20 cellular contexts compared by ENCODE assay signal in the genomic region with DNA sequence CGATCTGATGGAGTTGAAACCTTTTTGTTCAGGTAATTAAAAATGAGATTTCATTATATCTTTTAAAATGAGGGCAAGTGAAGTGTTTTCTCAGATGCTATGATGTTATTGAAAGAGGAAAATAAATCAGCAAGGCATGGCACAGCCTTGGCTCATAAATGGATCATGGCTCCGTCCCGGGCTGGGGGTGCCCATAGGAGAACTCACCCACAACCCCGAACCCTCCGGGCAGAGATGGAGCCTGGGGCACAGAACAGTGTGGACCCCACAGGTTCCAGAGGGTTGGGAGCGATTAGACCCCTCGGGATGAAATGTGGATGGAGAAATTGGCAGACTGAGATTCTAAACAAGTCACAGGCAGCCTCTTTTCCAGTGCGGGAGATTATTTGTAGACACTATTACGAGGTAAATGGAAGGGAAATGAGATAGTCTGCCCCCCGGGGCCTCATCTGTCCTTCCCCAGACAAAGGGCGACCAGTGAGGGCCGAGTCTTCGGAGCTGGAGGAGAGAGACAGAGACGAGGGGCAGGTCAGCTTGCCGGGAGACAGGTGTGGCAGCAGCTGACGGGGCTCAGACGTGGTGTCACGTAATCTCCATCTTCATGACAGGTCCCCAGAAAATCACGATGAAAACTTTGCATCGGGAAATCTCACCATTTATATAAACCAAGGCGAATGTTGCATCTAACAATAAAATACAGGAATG. TPM values are rescaled to one million over a fixed set of nuclear protein-coding genes. Genes with fewer than 3 reads are reported as not detected.
"Had no signal": no experiment of that assay in that cellular context is flagged by ENCODE, and none has a peak within 500 bp of the region (broad histone marks: within the 10 kb centered on the region; RNA-seq: fewer than 3 reads in every experiment).

No MANE protein-coding gene starts in this region.

- H3K4me1 ChIP-seq: ascending aorta, gastrocnemius medialis, psoas muscle, tibial nerve, uterus had no signal

- H3K27ac ChIP-seq: ascending aorta, gastrocnemius medialis, heart left ventricle, psoas muscle, tibial nerve, uterus, WERI-Rb-1 had no signal

- ATAC-seq: activated T-cell treated with anti-CD3 and anti-CD28 coated beads, Interleukin-2, amount 50 U/mL, for 72 hours; esophagus mucosa; gastrocnemius medialis; heart left ventricle; left ventricle myocardium superior; psoas muscle; right cardiac atrium; stimulated activated naive CD8-positive, alpha-beta T cell treated with anti-CD3 and anti-CD28 coated beads, Interleukin-15, Interleukin-2, amounts not matched to agents 100 U/mL and 50 U/mL, for 24 hours had no signal

- H3K27me3 ChIP-seq: ascending aorta, uterus had no signal

- DNase-seq: activated CD4-positive, alpha-beta T cell treated with anti-CD3 and anti-CD28 coated beads for 1 hour; activated CD4-positive, alpha-beta T cell treated with anti-CD3 and anti-CD28 coated beads, Interleukin-2, amount 50 U/mL, for 4 hours; activated effector memory CD4-positive, alpha-beta T cell treated with anti-CD3 and anti-CD28 coated beads, Interleukin-2, amount 50 U/mL, for 16 hours; activated naive CD4-positive, alpha-beta T cell treated with anti-CD3 and anti-CD28 coated beads, Interleukin-2, amount 50 U/mL, for 16 hours; activated T-cell treated with anti-CD3 and anti-CD28 coated beads, Interleukin-2, amount 50 U/mL, for 72 hours; effector CD4-positive, alpha-beta T cell; gastrocnemius medialis; kidney glomerular epithelial cell; left ventricle myocardium superior; psoas muscle; right cardiac atrium; stimulated activated naive CD8-positive, alpha-beta T cell treated with anti-CD3 and anti-CD28 coated beads, Interleukin-15, Interleukin-2, amounts not matched to agents 100 U/mL and 50 U/mL, for 24 hours; uterus; WERI-Rb-1 had no signal

- H3K4me3 ChIP-seq: ascending aorta, gastrocnemius medialis, heart left ventricle, psoas muscle, tibial nerve, uterus had no signal

- H3K9me3 ChIP-seq: ascending aorta, gastrocnemius medialis, heart left ventricle, psoas muscle, tibial nerve, uterus had no signal

- H3K36me3 ChIP-seq: ascending aorta, gastrocnemius medialis, uterus had no signal

RNA-seq across cellular contexts. Expression of gene IRX4, which starts 47.9 kb away (rescaled TPM):
- total RNA-seq: activated CD8-positive, alpha-beta memory T cell treated with anti-CD3 and anti-CD28 coated beads for 36 hours; activated T-cell treated with anti-CD3 and anti-CD28 coated beads, Interleukin-2, amount 50 U/mL, for 72 hours; ascending aorta; osteocyte; tibial nerve; uterus had no signal
